7 cellular contexts compared by ENCODE assay signal in the genomic region with DNA sequence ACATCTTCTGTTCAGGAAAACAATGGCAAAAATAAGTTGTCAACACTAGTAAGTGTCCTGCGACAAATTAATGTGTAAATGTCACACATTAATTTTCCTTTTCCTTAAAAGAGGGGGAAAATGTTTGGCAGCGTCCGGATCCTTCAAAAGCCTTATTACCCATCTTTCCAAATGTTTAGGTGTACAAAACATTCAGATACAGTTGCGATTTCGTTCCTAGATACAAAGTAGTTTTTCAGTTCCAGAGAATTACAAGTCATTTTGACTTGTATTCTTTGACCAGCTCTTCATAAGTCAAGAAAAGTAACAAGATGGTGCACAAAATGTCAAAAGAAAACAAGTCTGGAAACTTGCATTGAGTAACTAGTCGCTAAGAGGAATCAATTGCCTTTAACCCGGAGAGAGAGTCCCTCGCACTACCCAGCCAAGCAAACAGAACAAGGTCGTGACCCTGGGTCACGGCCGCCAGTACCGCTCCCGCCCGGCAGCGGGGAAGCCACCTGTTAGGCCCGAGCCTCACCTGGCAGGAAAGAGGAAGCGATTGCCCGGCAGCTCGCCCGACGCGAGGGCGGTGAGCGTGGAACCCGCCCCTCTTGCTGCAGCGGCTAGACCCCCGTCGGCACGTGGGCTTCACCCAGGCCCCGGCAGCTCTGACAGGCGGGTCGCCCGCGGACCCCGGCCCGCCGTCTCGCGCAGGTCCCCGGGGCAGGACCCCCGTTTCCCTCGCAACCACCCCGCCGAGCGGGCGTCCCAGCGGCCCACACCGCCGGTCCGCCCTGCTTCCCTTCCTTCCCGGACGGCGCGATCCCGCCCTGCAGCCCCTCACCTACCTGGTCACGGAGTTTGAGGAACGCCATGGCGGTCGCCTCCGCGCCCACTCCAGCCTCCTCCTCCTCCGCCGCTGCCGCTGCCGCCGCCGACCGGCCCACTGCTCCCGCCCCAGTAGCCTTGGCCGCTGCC.
A peak's percentile ranks its signal among the peaks of the same experiment; 100 is the strongest.
DNase-seq lines count a peak whose midpoint lies in the region; ATAC-seq, FAIRE-seq and TF ChIP-seq lines count a peak whose summit lies in the region.

No MANE protein-coding gene starts in this region.

- H3K27ac ChIP-seq in coronary artery: peak overlapping the region; percentile 38 to 80

- ATAC-seq in activated CD4-positive, CD25-positive, alpha-beta regulatory T cell treated with anti-CD3 and anti-CD28 coated beads, Interleukin-2, amount 50 U/mL, for 24 hours: peak; percentile 56 to 60

- DNase-seq in GM13976 (ENCODE audit: low spot score) (peak; percentile 74), H54 (ENCODE audit: insufficient read length, low spot score) (peak; percentile 33), LNCaP clone FGC (ENCODE audit: low read depth) (peak; percentile 72), coronary artery (ENCODE audit: low spot score) (no peak), lung microvascular endothelial cell (ENCODE audit: low read depth in 2 of 2) (peak; percentile 1 to 29)
- DNase-seq in stimulated activated CD8-positive, alpha-beta memory T cell treated with anti-CD3 and anti-CD28 coated beads, Interleukin-12 subunit alpha, Interleukin-12 subunit beta, amount 100 ng/mL, for 4 hours (ENCODE audit: low read depth): peak; percentile 35

- in situ Hi-C loops in GM13976 (cut with MboI; ENCODE audit: low sequenced_read_pairs, unreplicated experiment): no loop called here

- peak; percentile 64 for FAIRE-seq in H54 (lab: Jason Lieb, UNC)

- TF ChIP-seq CTCF in GM13976 (IDR thresholded peaks at IDR 0.05; ENCODE audit: borderline replicate concordance, control extremely low read depth, extremely low read depth, insufficient read depth, missing control alignments) (no peak), LNCaP clone FGC (IDR thresholded peaks at IDR 0.05; ENCODE audit: control insufficient read depth, extremely low read depth, insufficient read depth) (no peak), coronary artery (IDR thresholded peaks at IDR 0.05) (no peak)

- H3K4me3 ChIP-seq in LNCaP clone FGC (ENCODE audit: low read depth, low read length): peak overlapping the region; percentile 78
- peak overlapping the region; percentile 97 for H3K4me3 ChIP-seq in coronary artery

- TF ChIP-seq POLR2A in H54 (IDR thresholded peaks at IDR 0.05; ENCODE audit: low read depth, low read length): no peak
